In the genomic region with DNA sequence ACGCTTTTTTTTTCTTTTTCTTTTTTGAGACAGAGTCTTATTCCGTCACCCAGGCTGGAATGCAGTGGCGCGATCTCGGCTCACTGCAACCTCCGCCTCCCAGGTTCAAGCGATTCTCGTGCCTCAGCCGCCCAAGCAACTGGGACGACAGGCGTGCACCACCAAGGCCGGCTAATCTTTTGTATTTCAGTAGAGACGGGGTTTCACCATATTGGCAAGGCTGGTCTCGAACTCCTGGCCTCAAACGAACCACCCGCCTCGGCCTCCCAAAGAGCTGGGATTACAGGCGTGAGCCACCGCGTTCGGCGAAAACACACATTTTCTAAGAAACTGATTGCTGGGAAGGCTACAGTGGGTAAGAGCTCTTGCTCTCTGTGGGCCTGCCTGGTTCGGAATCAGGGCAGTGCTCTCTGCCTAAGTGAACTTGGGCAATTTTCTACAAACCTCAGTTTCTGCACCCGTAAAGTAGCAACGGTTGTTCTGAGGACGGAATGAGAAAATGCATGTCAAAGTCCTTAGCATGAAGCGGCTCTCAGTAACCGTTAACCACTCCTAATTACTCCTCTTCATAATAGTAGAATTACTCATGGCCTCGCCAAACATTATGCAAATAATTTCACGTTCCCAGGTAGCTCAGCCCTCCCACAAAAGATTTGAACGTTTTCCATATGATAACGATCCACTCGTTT, we compare ENCODE assay signal across 8 cellular contexts. TPM values are rescaled to one million over a fixed set of nuclear protein-coding genes. Genes with fewer than 3 reads are reported as not detected.
DNase-seq lines count a peak whose midpoint lies in the region; ATAC-seq and TF ChIP-seq lines count a peak whose summit lies in the region.

No MANE protein-coding gene starts in this region.

- H3K27ac ChIP-seq in BLaER1 treated with 17β-estradiol and CSF1 and Interleukin-3, amounts not matched to agents 10 nM and 100 nM = peak overlapping the region; percentile 90 to 99 (median 96)
- peak overlapping the region; percentile 81 to 84 for H3K27ac ChIP-seq in left lung
- peak overlapping the region in 1 of 2 donors; percentile 77 for H3K27ac ChIP-seq in uterus

- peak overlapping the region; percentile 75 to 99 (median 95) for H3K4me3 ChIP-seq in BLaER1 treated with 17β-estradiol and CSF1 and Interleukin-3, amounts not matched to agents 10 nM and 100 nM
- H3K4me3 ChIP-seq in HAP-1 (peak overlapping the region; percentile 72; the same call in 1 of the 2 replicates), left lung (peak overlapping the region; percentile 67 to 91), uterus (peak overlapping the region; percentile 33 to 56)

- in situ Hi-C loops in HAP-1 (cut with MboI; ENCODE audit: low sequenced_read_pairs) = no loop called here

- no peaks in the 10 kb centered on the region for H3K27me3 Mint-ChIP-seq in activated T-helper 2 cell treated with anti-CD3 and anti-CD28 coated beads, Interferon-gamma antibody, Interleukin-2, Interleukin-4, amounts not matched to agents 10 μg/mL and 5 μg/mL and 100 μg/mL, durations not matched to agents 14 hours and 24 hours and 36 hours (ENCODE audit: low read depth)

- peak overlapping the region; percentile 96 for H3K27ac Mint-ChIP-seq in activated T-helper 2 cell treated with anti-CD3 and anti-CD28 coated beads, Interferon-gamma antibody, Interleukin-2, Interleukin-4, amounts not matched to agents 10 μg/mL and 5 μg/mL and 100 μg/mL, durations not matched to agents 14 hours and 24 hours and 36 hours

- TF ChIP-seq POLR2A in uterus (IDR thresholded peaks at IDR 0.05) = no peak

- H3K27me3 ChIP-seq in BLaER1 treated with 17β-estradiol and CSF1 and Interleukin-3, amounts not matched to agents 10 nM and 100 nM = no peaks in the 10 kb centered on the region
- H3K27me3 ChIP-seq in HAP-1 (ENCODE audit: low read depth) (no peaks in the 10 kb centered on the region), left lung (peaks cover 0 to 13% of the 10 kb centered on the region in 2 donors), uterus (no peaks in the 10 kb centered on the region)

- intact Hi-C loops in activated T-helper 2 cell treated with anti-CD3 and anti-CD28 coated beads, Interferon-gamma antibody, Interleukin-2, Interleukin-4, amounts not matched to agents 10 μg/mL and 5 μg/mL and 100 μg/mL, durations not matched to agents 14 hours and 24 hours and 36 hours (cut with micrococcal nuclease) = loop anchor here (1.0 kb wide), 4 partner anchors 12 to 52 kb away; no protein-coding TSS in a partner anchor
- intact Hi-C loops in left lung (cut with DNase I) (no loop called here), uterus (cut with DNase I; ENCODE audit: low total_unique reads) (no loop called here)

- H3K4me1 Mint-ChIP-seq in activated T-helper 2 cell treated with anti-CD3 and anti-CD28 coated beads, Interferon-gamma antibody, Interleukin-2, Interleukin-4, amounts not matched to agents 10 μg/mL and 5 μg/mL and 100 μg/mL, durations not matched to agents 14 hours and 24 hours and 36 hours (ENCODE audit: low read depth) = peaks cover 36% of the 10 kb centered on the region

- H4K20me1 ChIP-seq in BLaER1 treated with 17β-estradiol and CSF1 and Interleukin-3, amounts not matched to agents 10 nM and 100 nM = peaks cover 0 to 39% (median 32%) of the 10 kb centered on the region in 11 experiments; a peak in 19 of 22 replicates

- H3K9me3 Mint-ChIP-seq in activated T-helper 2 cell treated with anti-CD3 and anti-CD28 coated beads, Interferon-gamma antibody, Interleukin-2, Interleukin-4, amounts not matched to agents 10 μg/mL and 5 μg/mL and 100 μg/mL, durations not matched to agents 14 hours and 24 hours and 36 hours = no peaks in the 10 kb centered on the region

- peaks cover 36% of the 10 kb centered on the region for H3K36me3 Mint-ChIP-seq in activated T-helper 2 cell treated with anti-CD3 and anti-CD28 coated beads, Interferon-gamma antibody, Interleukin-2, Interleukin-4, amounts not matched to agents 10 μg/mL and 5 μg/mL and 100 μg/mL, durations not matched to agents 14 hours and 24 hours and 36 hours (ENCODE audit: low read depth)

- H3K4me1 ChIP-seq in BLaER1 treated with 17β-estradiol and CSF1 and Interleukin-3, amounts not matched to agents 10 nM and 100 nM = peaks cover 19 to 65% (median 26%) of the 10 kb centered on the region in 10 experiments
- H3K4me1 ChIP-seq in HAP-1 (peaks cover 18% of the 10 kb centered on the region), left lung (peaks cover 0 to 38% of the 10 kb centered on the region in 2 donors), uterus (no peaks in the 10 kb centered on the region)

- H3K4me2 ChIP-seq in BLaER1 treated with 17β-estradiol and CSF1 and Interleukin-3, amounts not matched to agents 10 nM and 100 nM = peak overlapping the region; percentile 69 to 99 (median 92)

- H3K4me3 Mint-ChIP-seq in activated T-helper 2 cell treated with anti-CD3 and anti-CD28 coated beads, Interferon-gamma antibody, Interleukin-2, Interleukin-4, amounts not matched to agents 10 μg/mL and 5 μg/mL and 100 μg/mL, durations not matched to agents 14 hours and 24 hours and 36 hours (ENCODE audit: low read depth) = peak overlapping the region; percentile 96

- DNase-seq in HAP-1 (ENCODE audit: low spot score in 2 of 2) = no peak
- DNase-seq in activated T-helper 2 cell treated with anti-CD3 and anti-CD28 coated beads, Interferon-gamma antibody, Interleukin-2, Interleukin-4, amounts not matched to agents 10 μg/mL and 5 μg/mL and 100 μg/mL, durations not matched to agents 14 hours and 24 hours and 36 hours (ENCODE audit: low spot score) = no peak
- no peak for DNase-seq in left lung
- no peak for DNase-seq in uterus
- DNase-seq in NCI-H82 treated with DMSO at 0.1 percent for 48 hours (lab: John Stamatoyannopoulos, UW; ENCODE audit: unreplicated experiment) = no peak
- DNase-seq in stimulated activated CD4-positive, alpha-beta T cell treated with anti-CD3 and anti-CD28 coated beads, Interleukin-4, amount 100 ng/mL, for 4 hours = no peak

- peak overlapping the region; percentile 93 to 99 (median 98) for H3K9ac ChIP-seq in BLaER1 treated with 17β-estradiol and CSF1 and Interleukin-3, amounts not matched to agents 10 nM and 100 nM

- H3K9me3 ChIP-seq in BLaER1 treated with 17β-estradiol and CSF1 and Interleukin-3, amounts not matched to agents 10 nM and 100 nM (replicated peaks in 1 of 11) = no peaks in the 10 kb centered on the region
- H3K9me3 ChIP-seq in HAP-1 (0 out of 2 replicates have a peak, but pooled peaks cover 2% of the 10 kb centered on the region), left lung (no peaks in the 10 kb centered on the region), uterus (no peaks in the 10 kb centered on the region)

- ATAC-seq in left lung (peak; percentile 26), GM19351 (IDR thresholded peaks at IDR 0.05; ENCODE audit: unreplicated experiment) (no peak)

- H3K36me3 ChIP-seq in BLaER1 treated with 17β-estradiol and CSF1 and Interleukin-3, amounts not matched to agents 10 nM and 100 nM = peaks cover 4 to 29% (median 18%) of the 10 kb centered on the region in 11 experiments; a peak in 20 of 22 replicates
- H3K36me3 ChIP-seq in HAP-1 (replicated peaks) (peaks cover 12% of the 10 kb centered on the region), left lung (no peaks in the 10 kb centered on the region), uterus (no peaks in the 10 kb centered on the region)

- no peak for TF ChIP-seq CTCF in left lung (IDR thresholded peaks at IDR 0.05)
- no peak for TF ChIP-seq CTCF in uterus (IDR thresholded peaks at IDR 0.05)

RNA-seq across cellular contexts. Expression of a gene that starts 1.0 kb away (rescaled TPM):
- total RNA-seq in activated T-helper 2 cell treated with anti-CD3 and anti-CD28 coated beads, Interferon-gamma antibody, Interleukin-2, Interleukin-4, amounts not matched to agents 10 μg/mL and 5 μg/mL and 100 μg/mL, durations not matched to agents 14 hours and 24 hours and 36 hours = 41.8 and 42.0 TPM in 2 replicates
- total RNA-seq in left lung (1 to 10 TPM; 3.0 to 5.9 TPM), uterus (1 to 10 TPM in 3 of 4 donors, under 1 TPM in 1; 0.82 to 3.5 (median 3.0) TPM)

Comparison
In these comparisons a context has a peak if more than half of its experiments do, and no peak if none do; other contexts are left out.
1. H3K4me3 ChIP-seq: peak in every context shown above with its lines; median percentile 95 in BLaER1 treated with 17β-estradiol and CSF1 and Interleukin-3, amounts not matched to agents 10 nM and 100 nM; 79 in left lung; 72 in HAP-1; 44 in uterus.